12 cellular contexts compared by ENCODE assay signal in the genomic region with DNA sequence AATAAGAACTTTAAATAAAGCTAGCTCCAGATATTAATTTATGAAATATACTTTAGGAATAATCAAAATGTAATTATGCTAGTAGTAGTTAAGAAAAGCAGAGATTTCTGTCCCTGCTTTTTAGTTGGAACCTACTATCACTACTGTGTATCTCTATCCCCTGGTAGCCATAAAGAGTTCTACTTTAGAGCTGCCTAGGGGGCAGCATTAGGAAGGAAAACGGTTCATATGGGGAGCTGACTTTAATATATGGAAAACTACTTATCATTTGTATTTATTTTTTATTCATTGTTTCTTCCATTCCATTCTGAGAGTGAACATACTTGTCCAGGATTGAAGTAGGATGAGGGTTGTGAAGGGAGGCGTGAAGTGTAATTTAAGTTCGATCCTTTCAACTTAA. TPM values are rescaled to one million over a fixed set of nuclear protein-coding genes. Genes with fewer than 3 reads are reported as not detected.
DNase-seq lines count a peak whose midpoint lies in the region; ATAC-seq, FAIRE-seq and TF ChIP-seq lines count a peak whose summit lies in the region.
"Had no signal": no experiment of that assay in that cellular context is flagged by ENCODE, and none has a peak within 500 bp of the region (broad histone marks: within the 10 kb centered on the region; RNA-seq: fewer than 3 reads in every experiment).

No MANE protein-coding gene starts in this region.

- BruUV-seq in OCI-LY7 (replicated peaks; lab: Mats Ljungman, UMichigan), result no TSS peak

- H4K8ac ChIP-seq in H1 (ENCODE audit: extremely low read depth, insufficient read depth, low read length), result no peak overlapping the region

- H4K5ac ChIP-seq in H1 (ENCODE audit: insufficient read length, low read depth, low read length), result no peak overlapping the region

- POLR2A ChIA-PET in OCI-LY7 (lab: Charles Lee) (interaction anchor here (2.0 kb wide), 1 partner anchor 14 kb away, joined by 5 read pairs; no protein-coding TSS in a partner anchor), H1 (lab: Charles Lee; ENCODE audit: partially characterized antibody) (no interaction called here)

- H3K4me3 Mint-ChIP-seq in natural killer cell, result no peak overlapping the region

- DNase-seq in DND-41, result no peak
- DNase-seq in OCI-LY7 (ENCODE audit: low spot score), result peak; percentile 3
- DNase-seq in H1 (ENCODE audit: low read depth in 1 of 2, low spot score in 2 of 2), result no peak
- peak; percentile 89 for DNase-seq in pons (ENCODE audit: low spot score)
- DNase-seq in natural killer cell, result no peak
- no peak for DNase-seq in NCI-H1436 treated with DMSO at 0.1 percent for 48 hours (lab: John Stamatoyannopoulos, UW)
- DNase-seq: gastrocnemius medialis, GOT3, MG63, ovary had no signal

- no peaks in the 10 kb centered on the region for H3K27me3 ChIP-seq in DND-41 (ENCODE audit: insufficient read depth, low read length, poor library complexity)
- no peaks in the 10 kb centered on the region for H3K27me3 ChIP-seq in H1 (replicated peaks in 1 of 4; ENCODE audit: control insufficient read depth in 3 of 4, extremely low read depth in 1 of 4, insufficient read depth in 3 of 4, low read length in 3 of 4)
- H3K27me3 ChIP-seq: gastrocnemius medialis, MG63, ovary had no signal

- no peak overlapping the region for H3K4ac ChIP-seq in H1 (replicated peaks; ENCODE audit: insufficient read length, low read depth, low read length)

- no peaks in the 10 kb centered on the region for H3K36me3 Mint-ChIP-seq in natural killer cell

- no peak for TF ChIP-seq EP300 in H1 (IDR thresholded peaks at IDR 0.05; ENCODE audit: borderline replicate concordance in 1 of 2, low read depth in 2 of 2, low read length in 2 of 2)

- no peak overlapping the region for H3K23ac ChIP-seq in H1 (ENCODE audit: insufficient read length)

- TF ChIP-seq CTCF in DND-41 (IDR thresholded peaks at IDR 0.05; ENCODE audit: borderline replicate concordance, extremely low read depth, low read length, poor library complexity, severe bottlenecking) (peak; percentile 33), OCI-LY7 (conservative IDR thresholded peaks at IDR 0.05; ENCODE audit: low read length) (peak; percentile 65), H1 (IDR thresholded peaks at IDR 0.05; ENCODE audit: control extremely low read depth in 1 of 3, insufficient read depth in 1 of 3, low read depth in 1 of 3, low read length in 3 of 3) (peak in 2 of 3 experiments; percentile 11 to 14; a peak in 2 of 4 replicates), natural killer cell (IDR thresholded peaks at IDR 0.05) (no peak)

- H4K20me1 ChIP-seq in DND-41 (ENCODE audit: insufficient read depth, low read length) (no peaks in the 10 kb centered on the region), OCI-LY7 (ENCODE audit: insufficient read depth, low read length) (no peaks in the 10 kb centered on the region), H1 (replicated peaks in 1 of 2; ENCODE audit: control insufficient read depth in 1 of 2, insufficient read depth in 2 of 2, low read length in 2 of 2) (no peaks in the 10 kb centered on the region)

- no peaks in the 10 kb centered on the region for H3K27me3 Mint-ChIP-seq in natural killer cell (ENCODE audit: low read depth in 2 of 2)

- H2BK20ac ChIP-seq in H1 (ENCODE audit: low read length), result no peak overlapping the region

- TF ChIP-seq RAD21 in H1 (IDR thresholded peaks at IDR 0.05 in 1 of 2, conservative IDR thresholded peaks at IDR 0.05 in 1 of 2; ENCODE audit: low read depth in 2 of 2, low read length in 2 of 2), result peak; percentile 35 to 52

- H3K4me3 ChIP-seq in DND-41 (ENCODE audit: low read depth in 1 of 2, low read length in 2 of 2) (no peak overlapping the region), OCI-LY7 (ENCODE audit: low read depth, low read length, poor library complexity, severe bottlenecking) (no peak overlapping the region), H1 (ENCODE audit: extremely low read depth in 1 of 4, insufficient read depth in 2 of 4, low read depth in 3 of 4, low read length in 4 of 4) (no peak overlapping the region)
- H3K4me3 ChIP-seq: gastrocnemius medialis, MG63, ovary had no signal

- CTCF ChIA-PET in OCI-LY7 (lab: Charles Lee; ENCODE audit: unreplicated experiment), result no interaction called here
- CTCF ChIA-PET in H1 (lab: Charles Lee; ENCODE audit: partially characterized antibody), result interaction anchor here (0.6 to 1.3 kb wide), 3 partner anchors 92 to 154 kb away, joined by 3 to 6 read pairs (median 3); no protein-coding TSS in a partner anchor

- H4K91ac ChIP-seq in H1 (replicated peaks; ENCODE audit: insufficient read length, low read length), result no peak overlapping the region

- peaks cover 4 to 9% of the 10 kb centered on the region in 2 donors for H3K4me1 Mint-ChIP-seq in natural killer cell

- H3K27ac ChIP-seq in DND-41 (ENCODE audit: low read length), result no peak overlapping the region
- no peak overlapping the region for H3K27ac ChIP-seq in OCI-LY7 (ENCODE audit: low read depth, low read length, poor library complexity, severe bottlenecking)
- no peak overlapping the region for H3K27ac ChIP-seq in H1 (ENCODE audit: low read depth, low read length)
- H3K27ac ChIP-seq: gastrocnemius medialis, ovary had no signal

- H2BK12ac ChIP-seq in H1 (ENCODE audit: low read depth, low read length), result no peak overlapping the region

- no peak overlapping the region for H2AFZ ChIP-seq in DND-41 (ENCODE audit: low read depth, low read length)
- H2AFZ ChIP-seq in OCI-LY7 (ENCODE audit: low read length), result no peak overlapping the region
- H2AFZ ChIP-seq in H1 (ENCODE audit: low read length), result no peak overlapping the region

- no peak overlapping the region for H2BK15ac ChIP-seq in H1 (ENCODE audit: low read length)

- no peak overlapping the region for H3K14ac ChIP-seq in H1 (ENCODE audit: insufficient read length)

- H2AK5ac ChIP-seq in H1 (ENCODE audit: low read depth, low read length), result no peak overlapping the region

- no peak overlapping the region for H2BK5ac ChIP-seq in H1 (ENCODE audit: low read depth, low read length)

- no peaks in the 10 kb centered on the region for H3K79me1 ChIP-seq in H1 (ENCODE audit: low read depth, low read length)

- TF ChIP-seq POLR2A in H1 (IDR thresholded peaks at IDR 0.05; ENCODE audit: control extremely low read depth in 1 of 2, low read depth in 2 of 2, low read length in 2 of 2), result no peak

- H3K9me3 ChIP-seq in DND-41 (ENCODE audit: insufficient read depth, low read length, severe bottlenecking) (no peaks in the 10 kb centered on the region), OCI-LY7 (ENCODE audit: low read length) (no peaks in the 10 kb centered on the region), H1 (ENCODE audit: insufficient read depth in 2 of 2, low read depth in 1 of 2, low read length in 1 of 2) (no peaks in the 10 kb centered on the region)
- H3K9me3 ChIP-seq: gastrocnemius medialis, MG63, ovary had no signal

- ATAC-seq in DND-41 (ENCODE audit: insufficient read depth, low read depth) (no peak), natural killer cell (no peak), GM19035 (IDR thresholded peaks at IDR 0.05; ENCODE audit: unreplicated experiment) (no peak), HG03097 (IDR thresholded peaks at IDR 0.05; ENCODE audit: low FRiP score, unreplicated experiment) (no peak)
- ATAC-seq: gastrocnemius medialis had no signal

- no peak overlapping the region for H3K4me2 ChIP-seq in DND-41 (ENCODE audit: insufficient read depth, low read length)
- H3K4me2 ChIP-seq in OCI-LY7 (ENCODE audit: low read length), result no peak overlapping the region
- H3K4me2 ChIP-seq in H1 (ENCODE audit: insufficient read depth in 1 of 2, low read depth in 2 of 2, low read length in 2 of 2), result no peak overlapping the region

- peak overlapping the region in 1 of 2 donors; percentile 36 for H3K27ac Mint-ChIP-seq in natural killer cell

- FAIRE-seq in H1 (lab: Jason Lieb, UNC), result no peak

- H3K9ac ChIP-seq in DND-41 (ENCODE audit: low read depth, low read length) (no peak overlapping the region), H1 (replicated peaks in 1 of 4; ENCODE audit: extremely low read depth in 1 of 4, low read depth in 3 of 4, low read length in 3 of 4) (no peak overlapping the region)

- 76% methylated on average over 3 of the region's 3 CpGs; no CpG with 5 or more reads in 1 of the 2 experiments for WGBS in H1 (ENCODE audit: extremely low coverage in 1 of 2, insufficient coverage in 1 of 2, insufficient read length in 1 of 2, insufficient replicate concordance in 2 of 2, low coverage in 1 of 2, low lambda C conversion rate in 2 of 2, missing lambda C conversion rate in 1 of 2), 2 experiments

- H3K9me3 Mint-ChIP-seq in natural killer cell, result no peaks in the 10 kb centered on the region

- H3K36me3 ChIP-seq in DND-41 (ENCODE audit: insufficient read depth, low read length) (no peaks in the 10 kb centered on the region), OCI-LY7 (ENCODE audit: insufficient read depth, low read length) (no peaks in the 10 kb centered on the region), H1 (ENCODE audit: control insufficient read depth in 2 of 4, insufficient read depth in 4 of 4, low read length in 3 of 4) (no peaks in the 10 kb centered on the region)
- H3K36me3 ChIP-seq: gastrocnemius medialis, MG63, ovary had no signal

- no peaks in the 10 kb centered on the region for H3K23me2 ChIP-seq in H1 (ENCODE audit: low read depth, low read length)

- H3K56ac ChIP-seq in H1 (replicated peaks; ENCODE audit: insufficient read length, low read depth, low read length), result no peak overlapping the region

- intact Hi-C loops in OCI-LY7 (cut with micrococcal nuclease; ENCODE audit: unreplicated experiment) (no loop called here), natural killer cell (cut with micrococcal nuclease) (no loop called here)

- no peak overlapping the region for H3K18ac ChIP-seq in H1 (ENCODE audit: extremely low read depth, low read length)

- H2BK120ac ChIP-seq in H1 (replicated peaks; ENCODE audit: low read depth, low read length), result no peak overlapping the region

- no peaks in the 10 kb centered on the region for H3K79me2 ChIP-seq in DND-41 (ENCODE audit: insufficient read depth, low read length)
- no peaks in the 10 kb centered on the region for H3K79me2 ChIP-seq in OCI-LY7 (ENCODE audit: insufficient read depth, low read depth, low read length)
- no peaks in the 10 kb centered on the region for H3K79me2 ChIP-seq in H1 (ENCODE audit: control insufficient read depth in 1 of 2, insufficient read depth in 2 of 2, low read length in 2 of 2)

- no peaks in the 10 kb centered on the region for H3K9me2 ChIP-seq in OCI-LY7 (ENCODE audit: insufficient read depth, low read length)

- H3K4me1 ChIP-seq in DND-41 (ENCODE audit: insufficient read depth, low read length), result no peaks in the 10 kb centered on the region
- no peaks in the 10 kb centered on the region for H3K4me1 ChIP-seq in OCI-LY7 (ENCODE audit: insufficient read depth, low read length, poor library complexity, severe bottlenecking)
- no peaks in the 10 kb centered on the region for H3K4me1 ChIP-seq in H1 (replicated peaks in 1 of 4; ENCODE audit: control insufficient read depth in 3 of 4, insufficient read depth in 4 of 4, low read length in 3 of 4)

RNA-seq across cellular contexts. Expression of a gene that starts 40.9 kb away (rescaled TPM):
- total RNA-seq in OCI-LY7 (2014; rRNA removed; shearing (Covaris generic)), result 2.2 and 2.3 TPM in 2 replicates
- 6.6 and 8.8 TPM in 2 replicates for total RNA-seq in OCI-LY7 (2022)
- 1.9 and 2.0 TPM in 2 replicates for total RNA-seq in H1 (2021; fragmentation: NEBNext Ultra II Directional; extraction: Animal tissue kit (Norgen Biotek cat#: 25700))
- 0.31 and 0.39 TPM in 2 replicates for polyA plus RNA-seq in H1 (2011; rRNA removed)
- polyA plus RNA-seq in H1 (2011; cell fraction: cytosol; rRNA removed), result 0.61 TPM
- 0.63 TPM for polyA plus RNA-seq in H1 (2011; cell fraction: nucleus; rRNA removed)
- polyA plus RNA-seq in H1 (2012, experiment 1 of 2), result 0.73 to 1.2 TPM (median 0.79 TPM) in 4 replicates
- 0.07 TPM for polyA plus RNA-seq in H1 (2012, experiment 2 of 2)
- 0.51 TPM for polyA plus RNA-seq in H1 (2013, experiment 1 of 2)
- polyA plus RNA-seq in H1 (2013, experiment 2 of 2), result 0.63 TPM
- 1.1 and 1.3 TPM in 2 replicates for polyA minus RNA-seq in H1 (2011; rRNA and poly(A)+ RNA removed)
- 1.5 TPM for polyA minus RNA-seq in H1 (2011; cell fraction: cytosol; rRNA and poly(A)+ RNA removed)
- 2.6 TPM for polyA minus RNA-seq in H1 (2011; cell fraction: nucleus; rRNA and poly(A)+ RNA removed)
- 10 to 100 TPM; 24.7 to 32.5 (median 29.0) TPM for total RNA-seq in natural killer cell

Comparison
In these comparisons a context has a peak if more than half of its experiments do, and no peak if none do; other contexts are left out.
1. DNase-seq: peak in OCI-LY7 (single experiment) and pons (single experiment); none in DND-41 (single experiment), H1 (0 of 2), natural killer cell (single experiment) and NCI-H1436 treated with DMSO at 0.1 percent for 48 hours (single experiment).